Comparison of ENCODE assay signal across 8 cellular contexts in the genomic region with DNA sequence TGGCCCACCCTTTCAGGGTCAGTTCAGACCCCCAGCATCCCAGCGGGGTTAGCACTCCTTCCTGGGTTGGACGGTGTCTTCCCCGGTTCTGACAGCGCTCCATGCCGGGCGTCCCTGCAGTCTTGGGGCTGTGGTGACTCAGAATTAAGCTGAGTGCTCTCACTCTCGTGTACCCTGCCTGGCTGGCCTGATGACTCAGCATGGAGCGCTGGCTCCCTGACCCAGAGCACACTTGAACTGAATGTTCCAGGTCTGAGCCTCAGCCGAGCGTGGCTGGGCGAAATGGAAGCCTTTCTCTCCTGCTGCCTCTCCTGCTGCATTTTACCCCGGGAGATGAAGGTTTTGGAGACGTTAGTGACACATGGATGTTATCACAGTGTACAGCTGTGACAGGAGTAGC. TPM values are rescaled to one million over a fixed set of nuclear protein-coding genes. Genes with fewer than 3 reads are reported as not detected.
DNase-seq lines count a peak whose midpoint lies in the region; ATAC-seq and TF ChIP-seq lines count a peak whose summit lies in the region.

No MANE protein-coding gene starts in this region.

- H3K9me3 ChIP-seq in body of pancreas (no peaks in the 10 kb centered on the region), smooth muscle cell (replicated peaks; ENCODE audit: low read depth) (no peaks in the 10 kb centered on the region)
- no peaks in the 10 kb centered on the region for H3K9me3 ChIP-seq in effector memory CD4-positive, alpha-beta T cell (ENCODE audit: control insufficient read depth, low read length)

- H3K4me3 ChIP-seq in body of pancreas, result no peak overlapping the region
- H3K4me3 ChIP-seq in smooth muscle cell, result peak overlapping the region; percentile 11
- no peak overlapping the region for H3K4me3 ChIP-seq in effector memory CD4-positive, alpha-beta T cell (ENCODE audit: insufficient read depth, low read depth, low read length, poor library complexity, severe bottlenecking)

- peak; percentile 94 for DNase-seq in AG08395 (ENCODE audit: low spot score)
- DNase-seq in HT1080 (ENCODE audit: low read depth), result peak; percentile 92
- peak; percentile 74 to 86 (median 80) for DNase-seq in body of pancreas
- DNase-seq in iPS-NIHi7 (ENCODE audit: extremely low spot score), result peak; percentile 59
- peak; percentile 43 for DNase-seq in smooth muscle cell (lab: John Stamatoyannopoulos, UW; ENCODE audit: unreplicated experiment)
- DNase-seq in effector memory CD4-positive, alpha-beta T cell, result no peak

- peak; percentile 93 for ATAC-seq in body of pancreas
- ATAC-seq in HG03342 (IDR thresholded peaks at IDR 0.05; ENCODE audit: unreplicated experiment), result no peak
- no peak for ATAC-seq in HG03442 (IDR thresholded peaks at IDR 0.05; ENCODE audit: unreplicated experiment)

- H3K4me1 ChIP-seq in body of pancreas (peaks cover 76% of the 10 kb centered on the region), smooth muscle cell (ENCODE audit: low read depth) (peaks cover 40% of the 10 kb centered on the region)
- peaks cover 41% of the 10 kb centered on the region for H3K4me1 ChIP-seq in effector memory CD4-positive, alpha-beta T cell (ENCODE audit: control insufficient read depth, insufficient read depth, low read length, poor library complexity, severe bottlenecking)

- intact Hi-C loops in body of pancreas (cut with DNase I), result no loop called here

- peaks cover 91% of the 10 kb centered on the region for H3K79me2 ChIP-seq in smooth muscle cell (ENCODE audit: low read depth)

- H2AFZ ChIP-seq in smooth muscle cell (ENCODE audit: low read depth), result no peak overlapping the region

- H4K20me1 ChIP-seq in smooth muscle cell (ENCODE audit: low read depth), result peaks cover 100% of the 10 kb centered on the region

- no peak for TF ChIP-seq CTCF in body of pancreas (IDR thresholded peaks at IDR 0.05)
- no peak for TF ChIP-seq CTCF in smooth muscle cell (IDR thresholded peaks at IDR 0.05; ENCODE audit: borderline replicate concordance, insufficient read depth, poor library complexity, severe bottlenecking)

- TF ChIP-seq POLR2A in body of pancreas (IDR thresholded peaks at IDR 0.05), result peak in 2 of 3 donors; percentile 11 to 18

- 48% methylated on average over 6 to 13 of the region's 13 CpGs for WGBS in body of pancreas, 2 donors
- 5% methylated on average over 13 of the region's 13 CpGs for WGBS in smooth muscle cell (ENCODE audit: low lambda C conversion rate)

- no peaks in the 10 kb centered on the region for H3K36me3 ChIP-seq in body of pancreas (replicated peaks in 1 of 2; ENCODE audit: insufficient read depth in 1 of 2, low read depth in 2 of 2)
- H3K36me3 ChIP-seq in smooth muscle cell (ENCODE audit: low read depth), result no peaks in the 10 kb centered on the region
- no peaks in the 10 kb centered on the region for H3K36me3 ChIP-seq in effector memory CD4-positive, alpha-beta T cell (ENCODE audit: control insufficient read depth, insufficient read depth, low read length)

- peak overlapping the region; percentile 81 for H3K4me2 ChIP-seq in smooth muscle cell

- H3K27ac ChIP-seq in body of pancreas (peak overlapping the region in 3 of 4 donors; percentile 52 to 70 (median 59)), smooth muscle cell (ENCODE audit: low read depth) (peak overlapping the region; percentile 96)
- no peak overlapping the region for H3K27ac ChIP-seq in effector memory CD4-positive, alpha-beta T cell (ENCODE audit: insufficient read depth, low read length, poor library complexity, severe bottlenecking)

- peak overlapping the region; percentile 69 for H3K9ac ChIP-seq in smooth muscle cell (ENCODE audit: low read depth)

- H3K27me3 ChIP-seq in body of pancreas (no peaks in the 10 kb centered on the region), smooth muscle cell (ENCODE audit: low read depth) (no peaks in the 10 kb centered on the region)
- no peaks in the 10 kb centered on the region for H3K27me3 ChIP-seq in effector memory CD4-positive, alpha-beta T cell (replicated peaks; ENCODE audit: control insufficient read depth, insufficient read depth, low read length, poor library complexity, severe bottlenecking)

- H3F3A ChIP-seq in smooth muscle cell (ENCODE audit: low read depth), result peaks cover 34% of the 10 kb centered on the region

RNA-seq across cellular contexts. Expression of a gene that starts 7.1 kb away (rescaled TPM):
- 30.5 and 46.2 TPM in 2 replicates for total RNA-seq in HT1080 (2014; rRNA removed; shearing (Covaris generic))
- polyA plus RNA-seq in HT1080 (2015; cell fraction: cytosol; rRNA removed), result 76.3 and 89.3 TPM in 2 replicates
- polyA plus RNA-seq in HT1080 (2015; cell fraction: nucleus; rRNA removed), result 126 and 141 TPM in 2 replicates
- 10 to 100 TPM; 11.9 to 17.5 TPM for total RNA-seq in body of pancreas
- 24.4 and 25.5 TPM in 2 replicates for total RNA-seq in smooth muscle cell
- polyA plus RNA-seq in smooth muscle cell, result 70.1 and 73.7 TPM in 2 replicates

Comparison
In these comparisons a context has a peak if more than half of its experiments do, and no peak if none do; other contexts are left out.
1. DNase-seq: peak in AG08395 (single experiment), HT1080 (single experiment), body of pancreas (4 of 4), iPS-NIHi7 (single experiment) and smooth muscle cell (single experiment); none in effector memory CD4-positive, alpha-beta T cell (0 of 3).